10 cellular contexts compared by ENCODE assay signal in the genomic region with DNA sequence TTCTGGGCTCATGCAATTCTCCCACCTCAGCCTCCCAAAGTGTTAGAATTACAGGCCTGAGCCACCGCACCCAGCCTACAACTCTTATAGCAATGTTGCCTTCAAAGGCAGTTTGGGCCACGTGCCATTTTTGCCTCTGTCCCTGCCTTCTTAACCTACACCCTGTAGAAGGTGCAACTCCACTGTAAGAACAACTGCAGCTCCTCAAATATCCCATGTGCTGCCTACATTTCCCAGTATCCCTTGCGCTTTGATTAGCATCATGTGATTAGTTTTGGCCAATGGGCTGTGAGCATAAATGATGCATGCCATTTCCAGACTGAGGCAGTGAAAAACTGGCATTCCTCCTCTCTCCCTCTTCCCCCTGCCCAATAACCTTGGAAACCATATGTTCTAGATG.
A peak's percentile ranks its signal among the peaks of the same experiment; 100 is the strongest.
DNase-seq lines count a peak whose midpoint lies in the region; ATAC-seq and TF ChIP-seq lines count a peak whose summit lies in the region.
"Had no signal": no experiment of that assay in that cellular context is flagged by ENCODE, and none has a peak within 500 bp of the region (broad histone marks: within the 10 kb centered on the region; RNA-seq: fewer than 3 reads in every experiment).

No MANE protein-coding gene starts in this region.

- peaks cover 13% of the 10 kb centered on the region; the same call in 1 of the 2 replicates for H3K27me3 ChIP-seq in SK-N-SH (ENCODE audit: insufficient read depth)
- no peaks in the 10 kb centered on the region for H3K27me3 ChIP-seq in iPS DF 6.9 (ENCODE audit: control insufficient read depth, insufficient read depth, low read length)
- peaks cover 0 to 20% (median 0%) of the 10 kb centered on the region in 9 donors for H3K27me3 ChIP-seq in heart left ventricle
- peaks cover 0 to 26% (median 4%) of the 10 kb centered on the region in 3 donors for H3K27me3 ChIP-seq in stomach
- H3K27me3 ChIP-seq: BLaER1 had no signal

- no peak overlapping the region for H3K9ac ChIP-seq in SK-N-SH
- H3K9ac ChIP-seq: BLaER1 had no signal

- no peak for TF ChIP-seq RAD21 in SK-N-SH (IDR thresholded peaks at IDR 0.05; ENCODE audit: low read length)

- CTCF ChIA-PET in SK-N-SH (lab: Yijun Ruan, JAX) = no interaction called here

- H3K79me2 ChIP-seq in SK-N-SH (ENCODE audit: insufficient read depth) = no peaks in the 10 kb centered on the region

- DNase-seq in NCI-H345 (lab: John Stamatoyannopoulos, UW) (peak; percentile 24), NCI-H345 treated with DMSO at 0.1 percent for 48 hours (lab: John Stamatoyannopoulos, UW; ENCODE audit: unreplicated experiment) (no peak), HCEC 1CT (peak; percentile 9), SK-N-SH (peak; percentile 34), iPS DF 6.9 (ENCODE audit: low read depth, low spot score) (peak; percentile 58), heart left ventricle (no peak), OCI-M2 (lab: John Stamatoyannopoulos, UW; ENCODE audit: unreplicated experiment) (no peak), stomach (no peak)
- DNase-seq: effector memory CD4-positive, alpha-beta T cell had no signal

- TF ChIP-seq CTCF in SK-N-SH (IDR thresholded peaks at IDR 0.05) = no peak
- TF ChIP-seq CTCF in heart left ventricle (IDR thresholded peaks at IDR 0.05) = no peak
- no peak for TF ChIP-seq CTCF in stomach (IDR thresholded peaks at IDR 0.05)

- 45% methylated on average over 3 of the region's 3 CpGs for WGBS in SK-N-SH (ENCODE audit: low lambda C conversion rate)
- WGBS in iPS DF 6.9 (ENCODE audit: insufficient coverage, insufficient read length) = no CpG with 5 or more reads among the region's 3 CpGs
- WGBS in heart left ventricle, 4 donors = 69 to 82% (median 76%) methylated on average over 3 of the region's 3 CpGs
- 73 to 81% (median 76%) methylated on average over 3 of the region's 3 CpGs for WGBS in stomach, 5 donors

- H3K9me3 ChIP-seq in SK-N-SH (no peaks in the 10 kb centered on the region), iPS DF 6.9 (ENCODE audit: control insufficient read depth, insufficient read depth, low read length) (no peaks in the 10 kb centered on the region), heart left ventricle (no peaks in the 10 kb centered on the region), stomach (peaks cover 0 to 8% (median 0%) of the 10 kb centered on the region in 4 donors)
- H3K9me3 ChIP-seq: BLaER1 had no signal

- intact Hi-C loops in heart left ventricle (cut with DNase I) (no loop called here), stomach (cut with DNase I; ENCODE audit: low total_unique reads) (no loop called here)

- H3K4me1 ChIP-seq in SK-N-SH (ENCODE audit: control insufficient read depth in 1 of 2, insufficient read depth in 2 of 2, low read depth in 1 of 2, low read length in 1 of 2) (no peaks in the 10 kb centered on the region; a peak in 2 of 4 replicates), iPS DF 6.9 (ENCODE audit: control insufficient read depth, insufficient read depth, low read length) (no peaks in the 10 kb centered on the region), heart left ventricle (no peaks in the 10 kb centered on the region), stomach (no peaks in the 10 kb centered on the region)

- POLR2A ChIA-PET in SK-N-SH (lab: Yijun Ruan, JAX) = no interaction called here

- no peak overlapping the region for H2AFZ ChIP-seq in SK-N-SH (ENCODE audit: low read depth)

- H3K4me2 ChIP-seq in SK-N-SH = no peak overlapping the region
- H3K4me2 ChIP-seq: BLaER1 had no signal

- H4K20me1 ChIP-seq in SK-N-SH (ENCODE audit: insufficient read depth) = no peaks in the 10 kb centered on the region
- H4K20me1 ChIP-seq: BLaER1 had no signal

- no peak overlapping the region for H3K4me3 ChIP-seq in SK-N-SH (ENCODE audit: low read depth in 2 of 2, low read length in 1 of 2)
- no peak overlapping the region for H3K4me3 ChIP-seq in iPS DF 6.9 (ENCODE audit: low read length)
- no peak overlapping the region for H3K4me3 ChIP-seq in heart left ventricle
- H3K4me3 ChIP-seq in stomach = no peak overlapping the region
- H3K4me3 ChIP-seq: BLaER1 had no signal

- no peaks in the 10 kb centered on the region for H3K9me2 ChIP-seq in SK-N-SH

- TF ChIP-seq EP300 in SK-N-SH (IDR thresholded peaks at IDR 0.05; ENCODE audit: borderline replicate concordance in 1 of 2, low read depth in 1 of 2, low read length in 1 of 2) = no peak
- TF ChIP-seq EP300 in stomach (IDR thresholded peaks at IDR 0.05) = no peak

- H3K36me3 ChIP-seq in SK-N-SH (replicated peaks in 1 of 2; ENCODE audit: control insufficient read depth in 1 of 2, insufficient read depth in 2 of 2, low read length in 1 of 2) (no peaks in the 10 kb centered on the region), iPS DF 6.9 (ENCODE audit: control insufficient read depth, insufficient read depth, low read length) (no peaks in the 10 kb centered on the region), heart left ventricle (no peaks in the 10 kb centered on the region), stomach (no peaks in the 10 kb centered on the region)
- H3K36me3 ChIP-seq: BLaER1 had no signal

- TF ChIP-seq POLR2A in heart left ventricle (IDR thresholded peaks at IDR 0.05) (no peak), stomach (IDR thresholded peaks at IDR 0.05) (no peak)

- ATAC-seq in heart left ventricle = no peak

- peaks cover 10% of the 10 kb centered on the region for H3F3A ChIP-seq in SK-N-SH (replicated peaks; ENCODE audit: insufficient read depth)

- H3K27ac ChIP-seq in SK-N-SH (ENCODE audit: low read depth in 2 of 2, low read length in 1 of 2) (no peak overlapping the region), iPS DF 6.9 (ENCODE audit: low read length) (no peak overlapping the region), heart left ventricle (no peak overlapping the region), stomach (no peak overlapping the region)
- H3K27ac ChIP-seq: BLaER1 had no signal

TF ChIP-seq in SK-N-SH, 30 proteins besides CTCF, POLR2A, EP300 and RAD21:
- TF ChIP-seq, protein P1, sequence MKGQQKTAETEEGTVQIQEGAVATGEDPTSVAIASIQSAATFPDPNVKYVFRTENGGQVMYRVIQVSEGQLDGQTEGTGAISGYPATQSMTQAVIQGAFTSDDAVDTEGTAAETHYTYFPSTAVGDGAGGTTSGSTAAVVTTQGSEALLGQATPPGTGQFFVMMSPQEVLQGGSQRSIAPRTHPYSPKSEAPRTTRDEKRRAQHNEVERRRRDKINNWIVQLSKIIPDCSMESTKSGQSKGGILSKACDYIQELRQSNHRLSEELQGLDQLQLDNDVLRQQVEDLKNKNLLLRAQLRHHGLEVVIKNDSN (IDR thresholded peaks at IDR 0.05; ENCODE audit: borderline replicate concordance, low read depth) = peak; percentile 91
- no peak for TF ChIP-seq RXRA (IDR thresholded peaks at IDR 0.05; ENCODE audit: borderline replicate concordance, low read depth)
TF ChIP-seq in SK-N-SH: peak in this region for 1.

Comparison
In these comparisons a context has a peak if more than half of its experiments do, and no peak if none do; other contexts are left out.
1. DNase-seq: peak in NCI-H345 (single experiment), HCEC 1CT (single experiment), SK-N-SH (single experiment) and iPS DF 6.9 (single experiment); none in NCI-H345 treated with DMSO at 0.1 percent for 48 hours (single experiment), heart left ventricle (0 of 5), OCI-M2 (single experiment) and stomach (single experiment).